1 cellular context compared by ENCODE assay signal in the genomic region with DNA sequence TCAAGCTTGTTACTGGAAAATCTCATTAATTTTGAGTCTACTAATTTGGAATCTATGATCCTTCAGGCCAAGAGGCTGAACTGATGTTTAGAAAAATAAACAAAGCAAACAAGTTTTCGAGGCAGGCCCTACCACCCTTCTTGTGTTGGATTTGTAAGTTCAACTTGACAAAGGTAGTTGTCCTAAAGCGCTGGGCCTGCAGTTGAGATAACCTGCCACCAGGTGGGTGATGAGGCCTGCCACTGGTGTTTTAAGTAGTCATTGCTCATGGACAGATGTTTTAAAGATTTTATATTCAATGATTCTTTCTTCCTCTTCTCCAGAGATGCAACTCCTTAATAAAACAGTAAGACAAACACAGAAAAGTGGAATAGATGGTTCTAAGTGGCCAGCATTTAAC.
TF ChIP-seq lines count a peak whose summit lies in the region.

No MANE protein-coding gene starts in this region.

TF ChIP-seq in H1, 55 proteins besides CTCF, POLR2A, EP300 and RAD21 (continued from another document):
- TF ChIP-seq CTBP2 (IDR thresholded peaks at IDR 0.05; ENCODE audit: borderline replicate concordance, insufficient read depth, insufficient read length, low read length) (no peak), RXRA (IDR thresholded peaks at IDR 0.05; ENCODE audit: insufficient read depth, low read depth, low read length) (no peak), RNF2 (IDR thresholded peaks at IDR 0.05; ENCODE audit: borderline replicate concordance, low read depth, low read length, missing control alignments, poor library complexity, severe bottlenecking) (no peak)
- TF ChIP-seq, protein P1, sequence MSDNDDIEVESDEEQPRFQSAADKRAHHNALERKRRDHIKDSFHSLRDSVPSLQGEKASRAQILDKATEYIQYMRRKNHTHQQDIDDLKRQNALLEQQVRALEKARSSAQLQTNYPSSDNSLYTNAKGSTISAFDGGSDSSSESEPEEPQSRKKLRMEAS (IDR thresholded peaks at IDR 0.05): no peak
TF ChIP-seq in H1: peak in this region for 0.
